19 cellular contexts compared by ENCODE assay signal in genomic region chr19:44882641-44883402, GRCh38. TPM values are rescaled to one million over a fixed set of nuclear protein-coding genes. Genes with fewer than 3 reads are reported as not detected.
"Had no signal": no experiment of that assay in that cellular context is flagged by ENCODE, and none has a peak within 500 bp of the region (broad histone marks: within the 10 kb centered on the region; RNA-seq: fewer than 3 reads in every experiment).

No MANE protein-coding gene starts in this region.

RNA-seq across cellular contexts. Expression of gene APOC1, which starts 31.6 kb away (rescaled TPM):
- total RNA-seq: activated CD8-positive, alpha-beta T cell treated with anti-CD3 and anti-CD28 coated beads, Interleukin-2, amount 10 ng/mL, durations not matched to agents 7 days and 5 days; T-helper 17 cell had no signal

RNA-seq across cellular contexts. Expression of gene APOC4, which starts 59.2 kb away (rescaled TPM):
- total RNA-seq: activated CD4-positive, alpha-beta memory T cell treated with anti-CD3 and anti-CD28 coated beads for 36 hours; activated CD4-positive, alpha-beta T cell treated with anti-CD3 and anti-CD28 coated beads for 36 hours; activated CD4-positive, alpha-beta T cell treated with anti-CD3 and anti-CD28 coated beads, Interleukin-2, amount 10 ng/mL, durations not matched to agents 24 days and 14 days; activated CD8-positive, alpha-beta memory T cell treated with anti-CD3 and anti-CD28 coated beads for 36 hours; activated CD8-positive, alpha-beta memory T cell treated with anti-CD3 and anti-CD28 coated beads, Interleukin-2, amount 10 ng/mL, durations not matched to agents 7 days and 5 days; activated CD8-positive, alpha-beta T cell treated with anti-CD3 and anti-CD28 coated beads, Interleukin-2, amount 10 ng/mL, durations not matched to agents 7 days and 5 days; activated naive CD4-positive, alpha-beta T cell treated with anti-CD3 and anti-CD28 coated beads for 36 hours; activated naive CD8-positive, alpha-beta T cell treated with anti-CD3 and anti-CD28 coated beads for 36 hours; activated T-helper 1 cell treated with anti-CD3 and anti-CD28 coated beads, Interleukin-12 subunit alpha, Interleukin-12 subunit beta, Interleukin-2, Interleukin-4 antibody, amounts not matched to agents 30 ng/mL and 10 ng/mL and 1 ng/mL, durations not matched to agents 14 hours and 24 hours and 36 hours; activated T-helper 2 cell treated with anti-CD3 and anti-CD28 coated beads, Interferon-gamma antibody, Interleukin-2, Interleukin-4, amounts not matched to agents 10 μg/mL and 5 μg/mL and 100 μg/mL, durations not matched to agents 14 hours and 24 hours and 36 hours; aorta; breast epithelium; cardiac muscle cell; dermis blood vessel endothelial cell; esophagus muscularis mucosa; foreskin keratinocyte; gastrocnemius medialis; heart left ventricle; T-helper 17 cell had no signal
- polyA plus RNA-seq: aorta, cardiac muscle cell, foreskin keratinocyte, heart left ventricle had no signal
